ENCODE assay signal across 17 cellular contexts in genomic region chr11:26946209-26946828, GRCh38. TPM values are rescaled to one million over a fixed set of nuclear protein-coding genes. Genes with fewer than 3 reads are reported as not detected.
DNase-seq lines count a peak whose midpoint lies in the region; ATAC-seq and TF ChIP-seq lines count a peak whose summit lies in the region.
"Had no signal": no experiment of that assay in that cellular context is flagged by ENCODE, and none has a peak within 500 bp of the region (broad histone marks: within the 10 kb centered on the region; RNA-seq: fewer than 3 reads in every experiment).

No MANE protein-coding gene starts in this region.

- H3K4me1 Mint-ChIP-seq in stimulated activated naive CD8-positive, alpha-beta T cell treated with anti-CD3 and anti-CD28 coated beads, Interleukin-15, amount 100 ng/mL, for 72 hours = no peaks in the 10 kb centered on the region
- H3K4me1 Mint-ChIP-seq: T-cell had no signal

- H3K27me3 ChIP-seq in brain microvascular endothelial cell (replicated peaks) = no peaks in the 10 kb centered on the region
- H3K27me3 ChIP-seq in thyroid gland = no peaks in the 10 kb centered on the region
- H3K27me3 ChIP-seq: uterus had no signal

- H3K4me3 Mint-ChIP-seq in stimulated activated naive CD8-positive, alpha-beta T cell treated with anti-CD3 and anti-CD28 coated beads, Interleukin-15, amount 100 ng/mL, for 72 hours = no peak overlapping the region
- H3K4me3 Mint-ChIP-seq: brain, T-cell, WTC11 had no signal

- no peaks in the 10 kb centered on the region for H3K9me3 ChIP-seq in thyroid gland
- H3K9me3 ChIP-seq: uterus had no signal

- H3K4me1 ChIP-seq in thyroid gland = peaks cover 47 to 64% of the 10 kb centered on the region in 2 donors

- in situ Hi-C loops in brain microvascular endothelial cell (cut with HindIII; ENCODE audit: low pct_ligation_motif_present, low sequenced_read_pairs) = no loop called here

- 84 to 91% methylated on average over 2 of the region's 2 CpGs for WGBS in thyroid gland, 2 donors

- ATAC-seq in HG02870 (IDR thresholded peaks at IDR 0.05; ENCODE audit: unreplicated experiment) = peak; percentile 47
- no peak for ATAC-seq in HG02678 (IDR thresholded peaks at IDR 0.05; ENCODE audit: unreplicated experiment)
- ATAC-seq in stimulated activated naive CD8-positive, alpha-beta T cell treated with anti-CD3 and anti-CD28 coated beads, Interleukin-15, amount 100 ng/mL, for 72 hours = no peak
- ATAC-seq: T-cell, WTC11 had no signal

- H3K27ac Mint-ChIP-seq in stimulated activated naive CD8-positive, alpha-beta T cell treated with anti-CD3 and anti-CD28 coated beads, Interleukin-15, amount 100 ng/mL, for 72 hours = no peak overlapping the region
- H3K27ac Mint-ChIP-seq: T-cell, WTC11 had no signal

- H3K9me3 Mint-ChIP-seq in stimulated activated naive CD8-positive, alpha-beta T cell treated with anti-CD3 and anti-CD28 coated beads, Interleukin-15, amount 100 ng/mL, for 72 hours = peaks cover 4 to 15% of the 10 kb centered on the region in 2 donors

- no peak overlapping the region for H3K4me3 ChIP-seq in brain microvascular endothelial cell (ENCODE audit: low read depth, low read length)
- H3K4me3 ChIP-seq in fibroblast of villous mesenchyme (ENCODE audit: low read depth, low read length) = no peak overlapping the region
- H3K4me3 ChIP-seq in thyroid gland (replicated peaks in 1 of 3) = no peak overlapping the region
- H3K4me3 ChIP-seq: uterus had no signal

- H3K36me3 ChIP-seq in brain microvascular endothelial cell (replicated peaks) (no peaks in the 10 kb centered on the region), thyroid gland (no peaks in the 10 kb centered on the region)
- H3K36me3 ChIP-seq: uterus had no signal

- DNase-seq in brain microvascular endothelial cell = peak; percentile 72
- peak; percentile 61 for DNase-seq in fibroblast of villous mesenchyme (ENCODE audit: low read depth)
- DNase-seq in thyroid gland = no peak
- no peak for DNase-seq in hippocampal formation (lab: John Stamatoyannopoulos, UW)
- DNase-seq in stimulated activated naive CD8-positive, alpha-beta T cell treated with anti-CD3 and anti-CD28 coated beads, Interleukin-15, amount 100 ng/mL, for 72 hours = no peak
- DNase-seq: C1 segment of cervical spinal cord; effector CD8-positive, alpha-beta T cell; glutamatergic neuron; NCI-H1694; NCI-H526; occipital lobe; T-cell; uterus had no signal

- intact Hi-C loops in thyroid gland (cut with DNase I) = no loop called here

- no peak for TF ChIP-seq CTCF in brain microvascular endothelial cell (IDR thresholded peaks at IDR 0.05; ENCODE audit: low read depth, low read length, missing control alignments)
- no peak for TF ChIP-seq CTCF in fibroblast of villous mesenchyme (IDR thresholded peaks at IDR 0.05; ENCODE audit: insufficient read depth, low read depth, low read length)
- TF ChIP-seq CTCF in thyroid gland (IDR thresholded peaks at IDR 0.05) = no peak

- H3K27me3 Mint-ChIP-seq in stimulated activated naive CD8-positive, alpha-beta T cell treated with anti-CD3 and anti-CD28 coated beads, Interleukin-15, amount 100 ng/mL, for 72 hours = no peaks in the 10 kb centered on the region
- H3K27me3 Mint-ChIP-seq: brain, T-cell had no signal

- TF ChIP-seq POLR2A in thyroid gland (IDR thresholded peaks at IDR 0.05) = no peak

- H3K27ac ChIP-seq in brain microvascular endothelial cell (peak overlapping the region; percentile 98), thyroid gland (peak overlapping the region; percentile 51 to 88 (median 51))

RNA-seq across cellular contexts. Expression of gene FIBIN, which starts 47.6 kb away (rescaled TPM):
- total RNA-seq in fibroblast of villous mesenchyme = 25.9 and 26.4 TPM in 2 replicates
- total RNA-seq in thyroid gland = 10 to 100 TPM; 15.3 to 24.7 (median 19.8) TPM
- total RNA-seq: T-cell had no signal

Comparison
In these comparisons a context has a peak if more than half of its experiments do, and no peak if none do; other contexts are left out.
1. DNase-seq: peak in brain microvascular endothelial cell (single experiment) and fibroblast of villous mesenchyme (single experiment); none in thyroid gland (0 of 2), hippocampal formation (0 of 2) and stimulated activated naive CD8-positive, alpha-beta T cell treated with anti-CD3 and anti-CD28 coated beads, Interleukin-15, amount 100 ng/mL, for 72 hours (0 of 2).